13 cellular contexts compared by ENCODE assay signal in genomic region chrX:87516716-87517115, GRCh38. TPM values are rescaled to one million over a fixed set of nuclear protein-coding genes. Genes with fewer than 3 reads are reported as not detected.
DNase-seq lines count a peak whose midpoint lies in the region; ATAC-seq, FAIRE-seq and TF ChIP-seq lines count a peak whose summit lies in the region.
"Had no signal": no experiment of that assay in that cellular context is flagged by ENCODE, and none has a peak within 500 bp of the region (broad histone marks: within the 10 kb centered on the region; RNA-seq: fewer than 3 reads in every experiment).

No MANE protein-coding gene starts in this region.

- no peaks in the 10 kb centered on the region for H3K36me3 Mint-ChIP-seq in neural progenitor cell

- H3K9me2 ChIP-seq in GM23248 (ENCODE audit: insufficient read depth) = no peaks in the 10 kb centered on the region

- H3K27me3 Mint-ChIP-seq in neural progenitor cell (ENCODE audit: insufficient read depth, low read depth) = peaks cover 10% of the 10 kb centered on the region

- no peaks in the 10 kb centered on the region for H3K9me3 Mint-ChIP-seq in neural progenitor cell

- no peak overlapping the region for H3K4me3 ChIP-seq in epithelial cell of esophagus (ENCODE audit: low read length)
- H3K4me3 ChIP-seq in neural progenitor cell = no peak overlapping the region
- no peak overlapping the region for H3K4me3 ChIP-seq in GM23248
- H3K4me3 ChIP-seq: MG63 had no signal

- H3K27ac ChIP-seq in neural progenitor cell (no peak overlapping the region), GM23248 (no peak overlapping the region)

- peaks cover 61% of the 10 kb centered on the region for H3K27me3 ChIP-seq in neural progenitor cell
- H3K27me3 ChIP-seq in GM23248 (replicated peaks; ENCODE audit: insufficient read depth) = no peaks in the 10 kb centered on the region
- H3K27me3 ChIP-seq: adrenal gland, MG63 had no signal

- peak overlapping the region; percentile 96 for H3K4me3 Mint-ChIP-seq in neural progenitor cell

- no peak overlapping the region for H3K27ac Mint-ChIP-seq in neural progenitor cell

- in situ Hi-C loops in GM23248 (cut with MboI) = no loop called here

- no peak for TF ChIP-seq CTCF in epithelial cell of esophagus (IDR thresholded peaks at IDR 0.05; ENCODE audit: insufficient read depth, low read depth, low read length, missing control alignments)
- no peak for TF ChIP-seq CTCF in neural progenitor cell (IDR thresholded peaks at IDR 0.05)

- peaks cover 5% of the 10 kb centered on the region for H4K20me1 ChIP-seq in neural progenitor cell (ENCODE audit: low read depth)
- H4K20me1 ChIP-seq in GM23248 (ENCODE audit: insufficient read depth) = no peaks in the 10 kb centered on the region

- peak; percentile 88 for FAIRE-seq in RCC 7860 (lab: Jason Lieb, UNC)

- H3F3A ChIP-seq in neural progenitor cell (ENCODE audit: low read depth) (peaks cover 19% of the 10 kb centered on the region), GM23248 (ENCODE audit: insufficient read depth) (no peaks in the 10 kb centered on the region)

- H3K9me3 ChIP-seq in neural progenitor cell (ENCODE audit: low read depth) = no peaks in the 10 kb centered on the region
- H3K9me3 ChIP-seq in GM23248 (ENCODE audit: low read depth) = no peaks in the 10 kb centered on the region
- H3K9me3 ChIP-seq: adrenal gland, MG63 had no signal

- H3K4me2 ChIP-seq in neural progenitor cell (peak overlapping the region; percentile 68), GM23248 (ENCODE audit: unreplicated experiment) (no peak overlapping the region)

- H3K9ac ChIP-seq in neural progenitor cell (no peak overlapping the region), GM23248 (no peak overlapping the region)

- H2AFZ ChIP-seq in neural progenitor cell (replicated peaks) = no peak overlapping the region
- H2AFZ ChIP-seq in GM23248 = no peak overlapping the region

- no peak for ATAC-seq in GM18511 (IDR thresholded peaks at IDR 0.05; ENCODE audit: unreplicated experiment)
- no peak for ATAC-seq in stimulated activated naive CD8-positive, alpha-beta T cell treated with anti-CD3 and anti-CD28 coated beads, Interleukin-15, Interleukin-2, amounts not matched to agents 100 U/mL and 50 U/mL, for 24 hours

- H3K36me3 ChIP-seq in neural progenitor cell (no peaks in the 10 kb centered on the region), GM23248 (ENCODE audit: low read depth) (no peaks in the 10 kb centered on the region)
- H3K36me3 ChIP-seq: adrenal gland, MG63 had no signal

- DNase-seq in Daoy (ENCODE audit: low read depth) (peak; percentile 25), RCC 7860 (ENCODE audit: low spot score) (peak; percentile 42), epithelial cell of esophagus (ENCODE audit: low read depth) (peak; percentile 60), neural progenitor cell (ENCODE audit: low spot score) (no peak), GM23248 (no peak), NCI-H2081 (lab: John Stamatoyannopoulos, UW) (no peak)
- DNase-seq in stimulated activated naive CD8-positive, alpha-beta T cell treated with anti-CD3 and anti-CD28 coated beads, Interleukin-15, Interleukin-2, amounts not matched to agents 100 U/mL and 50 U/mL, for 24 hours = no peak
- DNase-seq: NCI-H2227 treated with DMSO at 0.1 percent for 48 hours, Right ventricle myocardium superior had no signal

- H3K4me1 ChIP-seq in neural progenitor cell = peaks cover 17% of the 10 kb centered on the region
- H3K4me1 ChIP-seq in GM23248 (ENCODE audit: insufficient read depth) = no peaks in the 10 kb centered on the region
- H3K4me1 ChIP-seq: adrenal gland had no signal

- no peaks in the 10 kb centered on the region for H3K79me2 ChIP-seq in neural progenitor cell (ENCODE audit: low read depth)
- H3K79me2 ChIP-seq in GM23248 (ENCODE audit: insufficient read depth) = no peaks in the 10 kb centered on the region

- peaks cover 33% of the 10 kb centered on the region for H3K4me1 Mint-ChIP-seq in neural progenitor cell

RNA-seq across cellular contexts. Expression of gene KLHL4, which starts 0.9 kb away (rescaled TPM):
- total RNA-seq in Daoy (2014; rRNA removed; shearing (Covaris generic)) = 2.5 and 2.7 TPM in 2 replicates
- total RNA-seq in neural progenitor cell (ENCODE audit: low replicate concordance) = 0.17 and 0.22 TPM in 2 replicates
- total RNA-seq in GM23248 (2014; rRNA removed; shearing (Covaris generic)) = 0.11 TPM in 1 of 2 replicates, not detected in the other
- not detected in 2 replicates for polyA plus RNA-seq in GM23248 (2016; fragmentation: Nextera tagmentation; extraction: Ambion mirVana)
- polyA plus RNA-seq: BJ had no signal

Comparison
In these comparisons a context has a peak if more than half of its experiments do, and no peak if none do; other contexts are left out.
1. DNase-seq: peak in Daoy (single experiment), RCC 7860 (single experiment) and epithelial cell of esophagus (single experiment); none in neural progenitor cell (single experiment), GM23248 (single experiment), NCI-H2081 (0 of 2) and stimulated activated naive CD8-positive, alpha-beta T cell treated with anti-CD3 and anti-CD28 coated beads, Interleukin-15, Interleukin-2, amounts not matched to agents 100 U/mL and 50 U/mL, for 24 hours (single experiment).